ENCODE assay signal across 1 cellular context in genomic region chr7:105521731-105522458, GRCh38.
TF ChIP-seq lines count a peak whose summit lies in the region.

PUS7 (minus strand) TSS chr7:105522271; CDS start chr7:105508512, 13,759 bp downstream.

TF ChIP-seq in HEK293, 187 proteins besides CTCF, POLR2A, EP300 and RAD21 (continued from another document):
- TF ChIP-seq ZBTB10 (tag by site-specific recombination; IDR thresholded peaks at IDR 0.05) (no peak), ZFP3 (tag by site-specific recombination; IDR thresholded peaks at IDR 0.05; ENCODE audit: low read depth) (no peak), ZNF660 (tag by site-specific recombination; IDR thresholded peaks at IDR 0.05) (0 out of 2 replicates have a peak, but pooled peaks have one; percentile 74), OVOL3 (tag by site-specific recombination; IDR thresholded peaks at IDR 0.05) (no peak), ZSCAN23 (tag by site-specific recombination; IDR thresholded peaks at IDR 0.05) (no peak), ZNF292 (tag by site-specific recombination; IDR thresholded peaks at IDR 0.05; ENCODE audit: borderline replicate concordance, low read depth) (no peak), ZNF791 (tag by site-specific recombination; IDR thresholded peaks at IDR 0.05) (no peak), ZNF449 (tag by site-specific recombination; IDR thresholded peaks at IDR 0.05) (no peak), ZNF76 (tag by site-specific recombination; IDR thresholded peaks at IDR 0.05; ENCODE audit: borderline replicate concordance, low read depth) (peak; percentile 71; the same call in 1 of the 2 replicates)
